Comparison of ENCODE assay signal across 19 cellular contexts in the genomic region with DNA sequence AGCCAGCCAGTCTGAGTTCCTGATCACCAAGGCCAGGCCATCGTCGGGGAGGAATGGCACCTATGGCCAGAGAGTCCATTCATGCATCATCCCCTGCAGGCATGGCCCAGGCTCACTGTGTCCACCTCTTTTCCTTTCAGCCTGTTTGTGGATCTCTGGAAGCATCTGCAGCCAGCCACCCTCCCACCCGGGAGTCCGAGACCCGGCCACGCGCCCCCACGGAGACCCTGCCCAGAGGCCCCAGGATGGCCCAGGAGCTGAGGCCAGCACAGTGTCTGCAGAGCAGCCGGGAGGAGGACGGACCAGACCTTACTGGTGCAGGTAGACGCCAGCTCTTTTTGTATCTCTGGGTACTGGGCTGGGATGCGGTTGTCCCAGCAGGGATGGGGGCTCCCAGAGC.
A peak's percentile ranks its signal among the peaks of the same experiment; 100 is the strongest.
DNase-seq lines count a peak whose midpoint lies in the region; ATAC-seq, FAIRE-seq and TF ChIP-seq lines count a peak whose summit lies in the region.
"Had no signal": no experiment of that assay in that cellular context is flagged by ENCODE, and none has a peak within 500 bp of the region (broad histone marks: within the 10 kb centered on the region; RNA-seq: fewer than 3 reads in every experiment).

No MANE protein-coding gene starts in this region.

- dilution Hi-C loops in IMR-90 (cut with HindIII; ENCODE audit: low sequenced_read_pairs, unreplicated experiment) = no loop called here

- DNase-seq in IMR-90 (no peak), H1 (ENCODE audit: low read depth in 1 of 2, low spot score in 2 of 2) (no peak), trophoblast cell (no peak), KG1 (lab: John Stamatoyannopoulos, UW) (no peak), cerebellar cortex (ENCODE audit: low spot score) (no peak)
- DNase-seq: ACHN; BE2C; Caco-2; CD4-positive, alpha-beta T cell; GM23248; HCEC 1CT had no signal

- H4K20me1 ChIP-seq in IMR-90 (ENCODE audit: insufficient read depth, low read length) (peaks cover 80% of the 10 kb centered on the region), H1 (replicated peaks in 1 of 2; ENCODE audit: control insufficient read depth in 1 of 2, insufficient read depth in 2 of 2, low read length in 2 of 2) (peaks cover 0 to 6% of the 10 kb centered on the region in 2 experiments)

- H2AFZ ChIP-seq in IMR-90 (replicated peaks; ENCODE audit: low read length, poor library complexity) (no peak overlapping the region), H1 (ENCODE audit: low read length) (no peak overlapping the region), trophoblast cell (ENCODE audit: insufficient read depth, low read length, poor library complexity) (no peak overlapping the region)
- H2AFZ ChIP-seq: GM23248 had no signal

- FAIRE-seq in H1 (lab: Jason Lieb, UNC) = no peak
- FAIRE-seq: A204.1, D721Med, G401.6, GM12891, H54, HepG2 had no signal

- no peak overlapping the region for H2AK9ac ChIP-seq in IMR-90 (replicated peaks; ENCODE audit: low read depth, low read length, poor library complexity)

- H3K27me3 ChIP-seq in IMR-90 (ENCODE audit: control insufficient read depth, insufficient read depth, low read length) (no peaks in the 10 kb centered on the region), H1 (replicated peaks in 1 of 4; ENCODE audit: control insufficient read depth in 3 of 4, extremely low read depth in 1 of 4, insufficient read depth in 3 of 4, low read length in 3 of 4) (no peaks in the 10 kb centered on the region), trophoblast cell (ENCODE audit: insufficient read depth, low read length) (no peaks in the 10 kb centered on the region)
- H3K27me3 ChIP-seq: BE2C had no signal

- no peak for TF ChIP-seq EP300 in H1 (IDR thresholded peaks at IDR 0.05; ENCODE audit: borderline replicate concordance in 1 of 2, low read depth in 2 of 2, low read length in 2 of 2)

- TF ChIP-seq RAD21 in IMR-90 (IDR thresholded peaks at IDR 0.05; ENCODE audit: low read length) (no peak), H1 (IDR thresholded peaks at IDR 0.05 in 1 of 2, conservative IDR thresholded peaks at IDR 0.05 in 1 of 2; ENCODE audit: low read depth in 2 of 2, low read length in 2 of 2) (no peak)

- H3K4me1 ChIP-seq in IMR-90 (ENCODE audit: control insufficient read depth, insufficient read depth, low read length) (peaks cover 26% of the 10 kb centered on the region), H1 (replicated peaks in 1 of 4; ENCODE audit: control insufficient read depth in 3 of 4, insufficient read depth in 4 of 4, low read length in 3 of 4) (peaks cover 0 to 4% (median 2%) of the 10 kb centered on the region in 4 experiments; a peak in 3 of 7 replicates), trophoblast cell (ENCODE audit: control insufficient read depth in 1 of 2, insufficient read depth in 2 of 2, low read length in 2 of 2) (peaks cover 59 to 79% of the 10 kb centered on the region in 2 experiments)

- H4K91ac ChIP-seq in IMR-90 (ENCODE audit: insufficient read depth, low read depth, low read length) (no peak overlapping the region), H1 (replicated peaks; ENCODE audit: insufficient read length, low read length) (no peak overlapping the region), trophoblast cell (ENCODE audit: low read depth, low read length) (peak overlapping the region; percentile 84)

- peaks cover 2% of the 10 kb centered on the region; the same call in 1 of the 2 replicates for H3K36me3 ChIP-seq in IMR-90 (ENCODE audit: control insufficient read depth, insufficient read depth, low read length)
- no peaks in the 10 kb centered on the region for H3K36me3 ChIP-seq in H1 (ENCODE audit: control insufficient read depth in 2 of 4, insufficient read depth in 4 of 4, low read length in 3 of 4)
- peaks cover 0 to 3% of the 10 kb centered on the region in 2 experiments for H3K36me3 ChIP-seq in trophoblast cell (ENCODE audit: control insufficient read depth in 1 of 2, insufficient read depth in 2 of 2, low read length in 2 of 2)
- H3K36me3 ChIP-seq: BE2C had no signal

- no peak for ATAC-seq in IMR-90 (ENCODE audit: low read depth)
- no peak for ATAC-seq in HG03520 (IDR thresholded peaks at IDR 0.05; ENCODE audit: unreplicated experiment)

- no TSS peak for BruUV-seq in IMR-90 (replicated peaks; lab: Mats Ljungman, UMichigan)

- no peak overlapping the region for H3K56ac ChIP-seq in IMR-90 (ENCODE audit: extremely low read depth, insufficient read depth, low read length)
- H3K56ac ChIP-seq in H1 (replicated peaks; ENCODE audit: insufficient read length, low read depth, low read length) = no peak overlapping the region

- H3K9me3 ChIP-seq in IMR-90 (ENCODE audit: control insufficient read depth, insufficient read depth, low read length) = 0 out of 2 replicates have a peak, but pooled peaks cover 3% of the 10 kb centered on the region
- H3K9me3 ChIP-seq in H1 (ENCODE audit: insufficient read depth in 2 of 2, low read depth in 1 of 2, low read length in 1 of 2) = peaks cover 6 to 8% of the 10 kb centered on the region in 2 experiments; a peak in 3 of 4 replicates
- H3K9me3 ChIP-seq in trophoblast cell (ENCODE audit: insufficient read depth, low read depth, low read length) = peaks cover 1% of the 10 kb centered on the region
- H3K9me3 ChIP-seq: BE2C, Caco-2 had no signal

- peak overlapping the region; percentile 50; the same call in 1 of the 2 replicates for H2BK12ac ChIP-seq in H1 (ENCODE audit: low read depth, low read length)
- H2BK12ac ChIP-seq in trophoblast cell (ENCODE audit: low read length) = peak overlapping the region; percentile 85

- H3K4me3 ChIP-seq in IMR-90 (ENCODE audit: insufficient read depth, low read depth, low read length) = no peak overlapping the region
- H3K4me3 ChIP-seq in H1 (ENCODE audit: extremely low read depth in 1 of 4, insufficient read depth in 2 of 4, low read depth in 3 of 4, low read length in 4 of 4) = no peak overlapping the region
- H3K4me3 ChIP-seq in trophoblast cell (ENCODE audit: low read depth, low read length) = no peak overlapping the region
- H3K4me3 ChIP-seq: GM23248 had no signal

- POLR2A ChIA-PET in IMR-90 (lab: Charles Lee; ENCODE audit: unreplicated experiment) (no interaction called here), H1 (lab: Charles Lee; ENCODE audit: partially characterized antibody) (no interaction called here)

- H4K5ac ChIP-seq in IMR-90 (ENCODE audit: low read depth, low read length) (no peak overlapping the region), H1 (ENCODE audit: insufficient read length, low read depth, low read length) (no peak overlapping the region)

- H3K14ac ChIP-seq in IMR-90 (replicated peaks; ENCODE audit: low read depth, low read length) (no peak overlapping the region), H1 (ENCODE audit: insufficient read length) (no peak overlapping the region), trophoblast cell (ENCODE audit: low read length) (peak overlapping the region; percentile 54)

- in situ Hi-C loops in IMR-90 (cut with MboI; ENCODE audit: low sequenced_read_pairs) = no loop called here

- peaks cover 15% of the 10 kb centered on the region; the same call in 1 of the 2 replicates for H3K9me1 ChIP-seq in IMR-90 (ENCODE audit: insufficient read depth, low read length)

- H2BK5ac ChIP-seq in IMR-90 (ENCODE audit: low read depth, low read length, poor library complexity, severe bottlenecking) (no peak overlapping the region), H1 (ENCODE audit: low read depth, low read length) (no peak overlapping the region), trophoblast cell (ENCODE audit: low read depth, low read length, poor library complexity) (peak overlapping the region; percentile 25)

- H2BK15ac ChIP-seq in IMR-90 (ENCODE audit: low read depth, low read length) = no peak overlapping the region
- H2BK15ac ChIP-seq in H1 (ENCODE audit: low read length) = no peak overlapping the region

- H2BK120ac ChIP-seq in IMR-90 (ENCODE audit: low read depth, low read length) (no peak overlapping the region), H1 (replicated peaks; ENCODE audit: low read depth, low read length) (no peak overlapping the region), trophoblast cell (ENCODE audit: insufficient read depth, low read length, poor library complexity) (peak overlapping the region; percentile 28)

- H3K4ac ChIP-seq in IMR-90 (ENCODE audit: low read depth, low read length) (no peak overlapping the region), H1 (replicated peaks; ENCODE audit: insufficient read length, low read depth, low read length) (no peak overlapping the region), trophoblast cell (ENCODE audit: low read depth, low read length) (peak overlapping the region; percentile 22)

- H2AK5ac ChIP-seq in IMR-90 (ENCODE audit: low read depth, low read length) (peak overlapping the region; percentile 24; the same call in 1 of the 2 replicates), H1 (ENCODE audit: low read depth, low read length) (no peak overlapping the region), trophoblast cell (ENCODE audit: low read length) (peak overlapping the region; percentile 38)

- no peak overlapping the region for H3K18ac ChIP-seq in IMR-90 (ENCODE audit: low read depth, low read length)
- no peak overlapping the region for H3K18ac ChIP-seq in H1 (ENCODE audit: extremely low read depth, low read length)
- peak overlapping the region; percentile 35 for H3K18ac ChIP-seq in trophoblast cell (ENCODE audit: low read length)

- H4K8ac ChIP-seq in IMR-90 (ENCODE audit: low read depth in 2 of 2, low read length in 2 of 2) (no peak overlapping the region), H1 (ENCODE audit: extremely low read depth, insufficient read depth, low read length) (peak overlapping the region; percentile 80; the same call in 1 of the 2 replicates), trophoblast cell (ENCODE audit: low read depth, low read length) (peak overlapping the region; percentile 30)

- 100% methylated on average over 7 of the region's 12 CpGs; no CpG with 5 or more reads in 1 of the 2 experiments for WGBS in IMR-90 (ENCODE audit: extremely low coverage in 2 of 2, insufficient read length in 1 of 2), 2 experiments
- WGBS in H1 (ENCODE audit: extremely low coverage in 1 of 2, insufficient coverage in 1 of 2, insufficient read length in 1 of 2, insufficient replicate concordance in 2 of 2, low coverage in 1 of 2, low lambda C conversion rate in 2 of 2, missing lambda C conversion rate in 1 of 2), 2 experiments = 94% methylated on average over 12 of the region's 12 CpGs; no CpG with 5 or more reads in 1 of the 2 experiments
- WGBS in trophoblast cell (ENCODE audit: extremely low coverage, insufficient coverage, insufficient read length) = no CpG with 5 or more reads among the region's 12 CpGs

- H3K79me2 ChIP-seq in H1 (ENCODE audit: control insufficient read depth in 1 of 2, insufficient read depth in 2 of 2, low read length in 2 of 2) (no peaks in the 10 kb centered on the region), trophoblast cell (ENCODE audit: control insufficient read depth, insufficient read depth, low read length, poor library complexity) (peaks cover 13% of the 10 kb centered on the region)

- intact Hi-C loops in IMR-90 (cut with micrococcal nuclease) = no loop called here

- CTCF ChIA-PET in IMR-90 (lab: Yijun Ruan, JAX) (no interaction called here), H1 (lab: Charles Lee; ENCODE audit: partially characterized antibody) (interaction anchor here (0.9 to 11.6 kb wide), 7 partner anchors 10 to 394 kb away, joined by 3 to 177 read pairs (median 3); no protein-coding TSS in a partner anchor)

- no peak overlapping the region for H3K23ac ChIP-seq in IMR-90 (ENCODE audit: low read depth, low read length)
- H3K23ac ChIP-seq in H1 (ENCODE audit: insufficient read length) = no peak overlapping the region
- no peak overlapping the region for H3K23ac ChIP-seq in trophoblast cell (ENCODE audit: low read length)

- H4K12ac ChIP-seq in trophoblast cell (ENCODE audit: low read depth, low read length) = no peak overlapping the region

- H3K4me2 ChIP-seq in IMR-90 (ENCODE audit: low read depth, low read length) = no peak overlapping the region
- no peak overlapping the region for H3K4me2 ChIP-seq in H1 (ENCODE audit: insufficient read depth in 1 of 2, low read depth in 2 of 2, low read length in 2 of 2)
- H3K4me2 ChIP-seq in trophoblast cell (ENCODE audit: low read length) = no peak overlapping the region

- H3K9ac ChIP-seq in IMR-90 (ENCODE audit: low read depth, low read length) (no peak overlapping the region), H1 (replicated peaks in 1 of 4; ENCODE audit: extremely low read depth in 1 of 4, low read depth in 3 of 4, low read length in 3 of 4) (no peak overlapping the region), trophoblast cell (ENCODE audit: low read length) (no peak overlapping the region)
- H3K9ac ChIP-seq: GM23248 had no signal

- H3K79me1 ChIP-seq in IMR-90 (ENCODE audit: low read depth in 1 of 2, low read length in 2 of 2) = peaks cover 24 to 59% of the 10 kb centered on the region in 2 experiments
- H3K79me1 ChIP-seq in H1 (ENCODE audit: low read depth, low read length) = no peaks in the 10 kb centered on the region; the same call in 1 of the 2 replicates
- peaks cover 82% of the 10 kb centered on the region for H3K79me1 ChIP-seq in trophoblast cell (ENCODE audit: low read length)

- no peaks in the 10 kb centered on the region for H3K23me2 ChIP-seq in H1 (ENCODE audit: low read depth, low read length)

- H2BK20ac ChIP-seq in IMR-90 (ENCODE audit: low read depth, low read length) (no peak overlapping the region), H1 (ENCODE audit: low read length) (no peak overlapping the region)

- no peak for TF ChIP-seq CTCF in IMR-90 (conservative IDR thresholded peaks at IDR 0.05; ENCODE audit: low read depth, low read length)
- TF ChIP-seq CTCF in H1 (IDR thresholded peaks at IDR 0.05; ENCODE audit: control extremely low read depth in 1 of 3, insufficient read depth in 1 of 3, low read depth in 1 of 3, low read length in 3 of 3) = no peak

- no peak overlapping the region for H3K27ac ChIP-seq in IMR-90 (ENCODE audit: insufficient read depth, low read length)
- H3K27ac ChIP-seq in H1 (ENCODE audit: low read depth, low read length) = no peak overlapping the region
- H3K27ac ChIP-seq in trophoblast cell (ENCODE audit: low read depth, low read length) = no peak overlapping the region
- H3K27ac ChIP-seq: C4-2B, GM23248 had no signal

- TF ChIP-seq POLR2A in IMR-90 (IDR thresholded peaks at IDR 0.05; ENCODE audit: low read depth, low read length) (no peak), H1 (IDR thresholded peaks at IDR 0.05; ENCODE audit: control extremely low read depth in 1 of 2, low read depth in 2 of 2, low read length in 2 of 2) (no peak)

Comparison
In these comparisons a context has a peak if more than half of its experiments do, and no peak if none do; other contexts are left out.
1. H4K8ac ChIP-seq: peak in H1 (single experiment) and trophoblast cell (single experiment); none in IMR-90 (0 of 2).